Comparison of ENCODE assay signal across 1 cellular context in the genomic region with DNA sequence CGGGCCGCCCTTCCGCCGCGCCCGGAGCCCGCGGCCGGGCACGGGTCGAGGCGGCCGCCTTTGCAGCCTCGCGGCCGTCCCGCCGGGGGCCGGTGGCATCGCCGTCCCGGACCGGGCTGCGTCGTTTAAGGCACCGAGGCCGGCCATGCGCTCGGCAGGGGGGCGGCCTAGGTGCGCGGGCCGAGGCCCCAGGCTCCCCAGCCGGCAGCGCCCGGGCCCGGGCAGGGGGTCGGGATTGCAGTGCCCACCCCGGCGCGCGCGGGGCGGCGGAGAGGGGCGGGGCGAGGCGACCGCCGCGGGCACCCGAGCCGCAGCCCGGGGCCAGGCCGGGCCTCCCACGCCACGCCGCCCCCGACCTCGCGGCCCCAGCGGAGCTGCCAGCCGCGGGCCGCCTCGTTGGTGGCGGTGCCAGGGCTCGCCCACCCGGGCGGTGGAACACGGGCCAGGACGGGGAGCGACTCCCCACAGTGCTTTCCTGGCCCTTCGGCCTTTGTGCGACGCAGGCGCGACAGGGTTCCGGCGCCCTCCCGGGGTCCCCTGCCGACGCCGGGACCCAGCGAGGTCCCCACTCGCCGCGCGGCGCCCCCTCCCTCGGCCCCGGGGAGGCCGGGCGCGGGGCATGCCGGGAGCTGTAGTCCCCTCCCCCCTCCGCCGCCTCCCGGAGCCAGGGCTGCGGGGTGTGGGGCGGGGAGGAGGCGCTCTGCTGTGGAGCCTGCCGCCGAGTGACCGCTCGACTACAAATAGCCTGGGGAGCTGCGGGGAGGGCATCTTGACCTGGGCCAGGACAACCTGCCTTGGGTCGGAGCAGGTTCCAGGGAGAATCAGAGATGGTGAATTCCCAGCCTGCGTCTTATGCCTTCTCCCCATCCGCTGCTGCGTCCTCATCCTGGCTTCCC.
TF ChIP-seq lines count a peak whose summit lies in the region.

No MANE protein-coding gene starts in this region.

TF ChIP-seq in GM12891, 5 proteins besides CTCF, POLR2A, EP300 and RAD21:
- TF ChIP-seq POLR2AphosphoS5 (IDR thresholded peaks at IDR 0.05; ENCODE audit: low read depth, low read length) = no peak
- TF ChIP-seq SPI1 (IDR thresholded peaks at IDR 0.05; ENCODE audit: low read depth, low read length) = no peak
- TF ChIP-seq TAF1 (IDR thresholded peaks at IDR 0.05; ENCODE audit: low read depth, low read length) = no peak
- TF ChIP-seq PAX5 (IDR thresholded peaks at IDR 0.05; ENCODE audit: insufficient read depth, low read length, severe bottlenecking) = no peak
- no peak for TF ChIP-seq POU2F2 (IDR thresholded peaks at IDR 0.05; ENCODE audit: low read depth, low read length)
